Comparison of ENCODE assay signal across 2 cellular contexts in the genomic region with DNA sequence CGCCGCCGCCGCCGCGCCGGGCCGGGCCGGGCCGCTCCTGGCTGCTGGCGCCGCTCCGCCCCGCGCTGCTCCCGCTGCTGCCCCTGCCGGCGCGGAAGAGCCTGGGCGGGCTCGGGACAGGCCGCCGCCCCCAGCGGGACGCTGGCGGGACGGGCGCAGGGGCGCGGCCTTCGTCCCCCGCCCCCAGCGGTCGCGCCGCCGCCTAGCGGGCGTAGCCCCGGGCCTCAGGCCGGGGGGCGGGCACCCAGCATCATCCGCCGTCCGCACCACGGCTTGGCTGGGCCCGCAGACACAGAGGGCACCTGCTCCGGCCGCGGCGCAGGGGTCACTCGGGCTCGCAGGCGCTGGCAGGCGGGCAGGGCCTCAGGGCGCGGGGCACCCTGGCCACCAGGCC.
TF ChIP-seq lines count a peak whose summit lies in the region.

TSS of gene AMFR (minus strand) at position 107 of the 394 bp plus-strand sequence. CDS start 218 bp downstream, outside the sequence.

TF ChIP-seq in HEK293, 187 proteins besides CTCF, POLR2A, EP300 and RAD21 (continued from another document):
- peak; percentile 39; the same call in 1 of the 2 replicates for TF ChIP-seq KLF10 (tag by site-specific recombination; IDR thresholded peaks at IDR 0.05)

TF ChIP-seq in WTC11, 78 proteins besides CTCF, POLR2A, EP300 and RAD21 (continued from another document):
- TF ChIP-seq, protein P1, sequence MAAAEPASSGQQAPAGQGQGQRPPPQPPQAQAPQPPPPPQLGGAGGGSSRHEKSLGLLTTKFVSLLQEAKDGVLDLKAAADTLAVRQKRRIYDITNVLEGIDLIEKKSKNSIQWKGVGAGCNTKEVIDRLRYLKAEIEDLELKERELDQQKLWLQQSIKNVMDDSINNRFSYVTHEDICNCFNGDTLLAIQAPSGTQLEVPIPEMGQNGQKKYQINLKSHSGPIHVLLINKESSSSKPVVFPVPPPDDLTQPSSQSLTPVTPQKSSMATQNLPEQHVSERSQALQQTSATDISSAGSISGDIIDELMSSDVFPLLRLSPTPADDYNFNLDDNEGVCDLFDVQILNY (CRISPR knock-in tag; IDR thresholded peaks at IDR 0.05), result no peak
- no peak for TF ChIP-seq ZNF219 (CRISPR knock-in tag; IDR thresholded peaks at IDR 0.05; ENCODE audit: borderline replicate concordance)
- no peak for TF ChIP-seq ZNF263 (CRISPR knock-in tag; IDR thresholded peaks at IDR 0.05; ENCODE audit: low read depth)
- no peak for TF ChIP-seq ZNF396 (CRISPR knock-in tag; IDR thresholded peaks at IDR 0.05; ENCODE audit: borderline replicate concordance)
- no peak for TF ChIP-seq NFATC4 (CRISPR knock-in tag; IDR thresholded peaks at IDR 0.05)
- TF ChIP-seq CREM (CRISPR knock-in tag; IDR thresholded peaks at IDR 0.05), result 0 out of 2 replicates have a peak, but pooled peaks have one; percentile 50
- TF ChIP-seq ZNF423 (CRISPR knock-in tag; IDR thresholded peaks at IDR 0.05), result peak; percentile 97
- TF ChIP-seq, protein P2, sequence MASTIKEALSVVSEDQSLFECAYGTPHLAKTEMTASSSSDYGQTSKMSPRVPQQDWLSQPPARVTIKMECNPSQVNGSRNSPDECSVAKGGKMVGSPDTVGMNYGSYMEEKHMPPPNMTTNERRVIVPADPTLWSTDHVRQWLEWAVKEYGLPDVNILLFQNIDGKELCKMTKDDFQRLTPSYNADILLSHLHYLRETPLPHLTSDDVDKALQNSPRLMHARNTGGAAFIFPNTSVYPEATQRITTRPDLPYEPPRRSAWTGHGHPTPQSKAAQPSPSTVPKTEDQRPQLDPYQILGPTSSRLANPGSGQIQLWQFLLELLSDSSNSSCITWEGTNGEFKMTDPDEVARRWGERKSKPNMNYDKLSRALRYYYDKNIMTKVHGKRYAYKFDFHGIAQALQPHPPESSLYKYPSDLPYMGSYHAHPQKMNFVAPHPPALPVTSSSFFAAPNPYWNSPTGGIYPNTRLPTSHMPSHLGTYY (CRISPR knock-in tag; IDR thresholded peaks at IDR 0.05), result no peak
- no peak for TF ChIP-seq ZNF232 (CRISPR knock-in tag; IDR thresholded peaks at IDR 0.05)
- peak; percentile 46; the same call in 1 of the 2 replicates for TF ChIP-seq SP1 (CRISPR knock-in tag; conservative IDR thresholded peaks at IDR 0.05)
- no peak for TF ChIP-seq IRF2 (CRISPR knock-in tag; IDR thresholded peaks at IDR 0.05; ENCODE audit: borderline replicate concordance, low read depth)
- no peak for TF ChIP-seq SMAD3 (CRISPR knock-in tag; IDR thresholded peaks at IDR 0.05; ENCODE audit: borderline replicate concordance)
